Comparison of ENCODE assay signal across 14 cellular contexts in the genomic region with DNA sequence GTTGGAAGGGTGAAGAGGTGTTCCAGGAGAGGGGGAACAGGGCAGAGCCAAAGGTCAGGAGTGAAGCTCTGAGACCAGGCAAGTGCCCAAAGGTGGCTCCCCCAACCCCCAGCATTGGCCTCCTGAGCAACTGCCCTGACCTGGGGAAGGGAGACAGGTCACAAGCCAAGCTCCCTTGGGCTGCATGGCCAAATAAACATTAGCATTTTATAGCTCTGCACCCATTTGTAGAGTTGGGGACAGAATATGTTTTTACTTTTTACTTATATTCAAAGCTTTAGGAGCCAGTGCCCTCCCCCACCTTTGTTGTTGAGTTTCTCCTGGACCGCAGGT. TPM values are rescaled to one million over a fixed set of nuclear protein-coding genes. Genes with fewer than 3 reads are reported as not detected.
A peak's percentile ranks its signal among the peaks of the same experiment; 100 is the strongest.
DNase-seq lines count a peak whose midpoint lies in the region; ATAC-seq and TF ChIP-seq lines count a peak whose summit lies in the region.
"Had no signal": no experiment of that assay in that cellular context is flagged by ENCODE, and none has a peak within 500 bp of the region (broad histone marks: within the 10 kb centered on the region; RNA-seq: fewer than 3 reads in every experiment).

No MANE protein-coding gene starts in this region.

- peak overlapping the region; percentile 90; the same call in 1 of the 2 replicates for H3K27ac ChIP-seq in SK-N-MC
- H3K27ac ChIP-seq in psoas muscle: no peak overlapping the region
- no peak overlapping the region for H3K27ac ChIP-seq in gastrocnemius medialis

- TF ChIP-seq POLR2A in gastrocnemius medialis (IDR thresholded peaks at IDR 0.05): no peak

- 83 to 98% (median 89%) methylated on average over 1 of the region's 1 CpG for WGBS in psoas muscle, 3 donors

- H3K9me3 Mint-ChIP-seq in Calu3 (ENCODE audit: low read depth, unreplicated experiment): no peaks in the 10 kb centered on the region
- H3K9me3 Mint-ChIP-seq in glutamatergic neuron (ENCODE audit: unreplicated experiment): peaks cover 3% of the 10 kb centered on the region
- peaks cover 0 to 2% (median 0%) of the 10 kb centered on the region in 9 donors for H3K9me3 Mint-ChIP-seq in naive thymus-derived CD8-positive, alpha-beta T cell
- H3K9me3 Mint-ChIP-seq: activated T-helper 2 cell treated with anti-CD3 and anti-CD28 coated beads, Interferon-gamma antibody, Interleukin-2, Interleukin-4, amounts not matched to agents 10 μg/mL and 5 μg/mL and 100 μg/mL, durations not matched to agents 14 hours and 24 hours and 36 hours had no signal

- intact Hi-C loops in Calu3 (cut with micrococcal nuclease; ENCODE audit: unreplicated experiment) (no loop called here), psoas muscle (cut with DNase I) (no loop called here), gastrocnemius medialis (cut with DNase I; ENCODE audit: low total_unique reads) (no loop called here)

- TF ChIP-seq CTCF in Calu3 (IDR thresholded peaks at IDR 0.05; ENCODE audit: unreplicated experiment) (no peak), glutamatergic neuron (IDR thresholded peaks at IDR 0.05; ENCODE audit: partially characterized antibody, unreplicated experiment) (no peak), psoas muscle (IDR thresholded peaks at IDR 0.05) (no peak), gastrocnemius medialis (IDR thresholded peaks at IDR 0.05 in 4 of 5, conservative IDR thresholded peaks at IDR 0.05 in 1 of 5) (no peak)

- CTCF ChIA-PET in Calu3 (lab: Charles Lee): interaction anchor here (0.7 kb wide), 1 partner anchor 532 kb away, joined by 3 read pairs; no protein-coding TSS in a partner anchor

- in situ Hi-C loops in gastrocnemius medialis (cut with MboI; ENCODE audit: low sequenced_read_pairs in 4 of 4): loop anchor here in 1 of 4 donors (5.0 kb wide), 1 partner anchor 56 kb away; no protein-coding TSS in a partner anchor

- H3K27ac Mint-ChIP-seq in Calu3 (ENCODE audit: unreplicated experiment) (no peak overlapping the region), glutamatergic neuron (ENCODE audit: unreplicated experiment) (no peak overlapping the region)
- no peak overlapping the region for H3K27ac Mint-ChIP-seq in naive thymus-derived CD8-positive, alpha-beta T cell
- H3K27ac Mint-ChIP-seq: activated T-helper 2 cell treated with anti-CD3 and anti-CD28 coated beads, Interferon-gamma antibody, Interleukin-2, Interleukin-4, amounts not matched to agents 10 μg/mL and 5 μg/mL and 100 μg/mL, durations not matched to agents 14 hours and 24 hours and 36 hours had no signal

- POLR2A ChIA-PET in naive thymus-derived CD8-positive, alpha-beta T cell (lab: Charles Lee): no interaction called here

- H3K27me3 ChIP-seq in psoas muscle (ENCODE audit: insufficient read depth in 3 of 3, low read length in 2 of 3): no peaks in the 10 kb centered on the region
- no peaks in the 10 kb centered on the region for H3K27me3 ChIP-seq in gastrocnemius medialis

- H3K4me3 ChIP-seq in SK-N-MC (peak overlapping the region; percentile 75), psoas muscle (peak overlapping the region; percentile 75), gastrocnemius medialis (peak overlapping the region in 1 of 4 donors; percentile 57)

- H3K4me1 ChIP-seq in psoas muscle (peaks cover 19% of the 10 kb centered on the region), gastrocnemius medialis (peaks cover 15 to 34% of the 10 kb centered on the region in 2 donors)

- H3K4me3 Mint-ChIP-seq in Calu3 (ENCODE audit: low read depth, unreplicated experiment) (peak overlapping the region; percentile 45), glutamatergic neuron (ENCODE audit: unreplicated experiment) (peak overlapping the region; percentile 70)
- peak overlapping the region in 4 of 10 donors; percentile 36 to 73 (median 44) for H3K4me3 Mint-ChIP-seq in naive thymus-derived CD8-positive, alpha-beta T cell

- H3K27me3 Mint-ChIP-seq in Calu3 (ENCODE audit: unreplicated experiment): peaks cover 96% of the 10 kb centered on the region
- H3K27me3 Mint-ChIP-seq in glutamatergic neuron (ENCODE audit: unreplicated experiment): peaks cover 10% of the 10 kb centered on the region
- peaks cover 19 to 63% (median 35%) of the 10 kb centered on the region in 5 donors for H3K27me3 Mint-ChIP-seq in naive thymus-derived CD8-positive, alpha-beta T cell

- H3K36me3 Mint-ChIP-seq in Calu3 (ENCODE audit: insufficient read depth, unreplicated experiment) (peaks cover 7% of the 10 kb centered on the region), glutamatergic neuron (ENCODE audit: unreplicated experiment) (no peaks in the 10 kb centered on the region)
- no peaks in the 10 kb centered on the region for H3K36me3 Mint-ChIP-seq in naive thymus-derived CD8-positive, alpha-beta T cell

- ATAC-seq in psoas muscle (no peak), gastrocnemius medialis (no peak), GM18517 (IDR thresholded peaks at IDR 0.05; ENCODE audit: unreplicated experiment) (no peak), GM18873 (IDR thresholded peaks at IDR 0.05; ENCODE audit: low FRiP score, unreplicated experiment) (no peak)
- ATAC-seq in naive thymus-derived CD8-positive, alpha-beta T cell: no peak
- ATAC-seq: activated CD4-positive, CD25-positive, alpha-beta regulatory T cell treated with anti-CD3 and anti-CD28 coated beads, Interleukin-2, amount 50 U/mL, for 24 hours had no signal

- no peaks in the 10 kb centered on the region for H3K36me3 ChIP-seq in SK-N-MC (ENCODE audit: insufficient read depth, low read length)
- no peaks in the 10 kb centered on the region for H3K36me3 ChIP-seq in psoas muscle (ENCODE audit: insufficient read depth in 1 of 2, low read depth in 1 of 2)
- H3K36me3 ChIP-seq in gastrocnemius medialis: no peaks in the 10 kb centered on the region

- DNase-seq in Calu3: no peak
- no peak for DNase-seq in SK-N-MC (ENCODE audit: low read depth, low spot score)
- no peak for DNase-seq in glutamatergic neuron
- no peak for DNase-seq in psoas muscle
- no peak for DNase-seq in naive thymus-derived CD8-positive, alpha-beta T cell
- no peak for DNase-seq in gastrocnemius medialis
- DNase-seq: NCI-H1092 treated with DMSO at 0.1 percent for 48 hours; NCI-H510A treated with DMSO at 0.1 percent for 48 hours; SHP77; stimulated activated CD4-positive, alpha-beta T cell treated with anti-CD3 and anti-CD28 coated beads, Interleukin-12 subunit alpha, Interleukin-12 subunit beta, amount 100 ng/mL, for 4 hours had no signal

- no peaks in the 10 kb centered on the region for H3K4me1 Mint-ChIP-seq in Calu3 (ENCODE audit: low read depth, unreplicated experiment)
- H3K4me1 Mint-ChIP-seq in glutamatergic neuron (ENCODE audit: low read depth, unreplicated experiment): peaks cover 22% of the 10 kb centered on the region
- peaks cover 3 to 33% (median 27%) of the 10 kb centered on the region in 4 donors for H3K4me1 Mint-ChIP-seq in naive thymus-derived CD8-positive, alpha-beta T cell

- no TSS peak for BruUV-seq in Calu3 (replicated peaks; lab: Mats Ljungman, UMichigan)

- H3K9me3 ChIP-seq in SK-N-MC (ENCODE audit: low read depth, low read length) (no peaks in the 10 kb centered on the region), psoas muscle (no peaks in the 10 kb centered on the region), gastrocnemius medialis (no peaks in the 10 kb centered on the region)

- H3K9ac ChIP-seq in SK-N-MC (ENCODE audit: insufficient read length): no peak overlapping the region

RNA-seq across cellular contexts. Expression of a gene that starts 4.0 kb away (rescaled TPM):
- 0.07 and 0.39 TPM in 2 replicates for total RNA-seq in Calu3 (2022)
- total RNA-seq in glutamatergic neuron (ENCODE audit: unreplicated experiment): 22.6 TPM
- 1 to 10 TPM; 1.1 to 5.7 (median 2.5) TPM for total RNA-seq in psoas muscle
- 1 to 10 TPM in 2 of 3 donors, under 1 TPM in 1; 0.65 to 1.3 (median 1.1) TPM for polyA plus RNA-seq in psoas muscle
- total RNA-seq in naive thymus-derived CD8-positive, alpha-beta T cell: not detected
- polyA plus RNA-seq in naive thymus-derived CD8-positive, alpha-beta T cell: under 1 TPM in 1 of 3 donors, not detected in 2; 0.03 TPM
- 1 to 10 TPM in 2 of 4 donors, under 1 TPM in 2; 0.65 to 1.2 (median 0.90) TPM for total RNA-seq in gastrocnemius medialis
- total RNA-seq: activated T-helper 2 cell treated with anti-CD3 and anti-CD28 coated beads, Interferon-gamma antibody, Interleukin-2, Interleukin-4, amounts not matched to agents 10 μg/mL and 5 μg/mL and 100 μg/mL, durations not matched to agents 14 hours and 24 hours and 36 hours had no signal
